Comparison of ENCODE assay signal across 16 cellular contexts in the genomic region with DNA sequence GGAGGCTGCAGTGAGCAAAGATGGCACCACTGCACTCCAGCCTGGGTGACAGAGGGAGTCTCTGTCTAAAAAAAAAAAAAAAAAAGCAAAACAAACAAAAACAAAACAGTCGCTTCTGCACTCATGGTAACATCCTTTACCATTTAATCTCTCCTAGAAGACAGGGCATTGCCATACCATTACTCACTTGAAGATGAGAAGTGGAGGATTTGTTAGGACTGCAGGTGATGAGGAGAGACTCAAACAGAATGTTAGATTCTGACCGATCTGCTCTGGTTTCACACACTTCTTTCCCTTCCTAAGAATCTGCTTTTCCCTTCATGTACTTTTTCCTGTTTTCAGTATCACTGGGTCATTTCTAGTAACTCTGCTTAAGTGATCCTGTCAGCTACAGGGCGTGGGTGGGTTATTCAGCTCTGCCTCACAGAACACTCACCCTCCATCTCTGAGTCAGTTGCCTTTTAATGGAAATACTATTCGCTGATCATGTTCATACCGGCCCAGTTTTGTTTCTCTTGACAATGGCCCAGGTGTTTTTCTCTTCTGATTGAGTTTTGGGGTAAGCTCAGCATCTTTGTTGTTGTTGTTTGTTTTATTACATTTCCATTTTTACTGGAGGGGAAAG.
A peak's percentile ranks its signal among the peaks of the same experiment; 100 is the strongest.
DNase-seq lines count a peak whose midpoint lies in the region; ATAC-seq and TF ChIP-seq lines count a peak whose summit lies in the region.
"Had no signal": no experiment of that assay in that cellular context is flagged by ENCODE, and none has a peak within 500 bp of the region (broad histone marks: within the 10 kb centered on the region; RNA-seq: fewer than 3 reads in every experiment).

No MANE protein-coding gene starts in this region.

- 93% methylated on average over 5 of the region's 5 CpGs for WGBS in thymus
- 77 to 91% (median 80%) methylated on average over 5 of the region's 5 CpGs for WGBS in spleen, 5 donors

- peak in 2 of 3 donors; percentile 20 to 39 for DNase-seq in stimulated activated CD4-positive, alpha-beta T cell treated with anti-CD3 and anti-CD28 coated beads, Interleukin-12 subunit alpha, Interleukin-12 subunit beta, amount 100 ng/mL, for 48 hours (ENCODE audit: low read depth in 2 of 3, low spot score in 1 of 3)
- no peak for DNase-seq in stimulated activated CD4-positive, alpha-beta T cell treated with anti-CD3 and anti-CD28 coated beads, Interleukin-4, amount 100 ng/mL, for 1 hour
- DNase-seq in fibroblast of mammary gland (ENCODE audit: low read depth) (peak; percentile 87), spleen (no peak), vagina (ENCODE audit: extremely low spot score in 2 of 2) (no peak)
- DNase-seq: activated CD8-positive, alpha-beta memory T cell treated with anti-CD3 and anti-CD28 coated beads, Interleukin-2, amount 50 U/mL, for 4 hours; endodermal cell; hypothalamus; NCI-H1105 treated with DMSO at 0.1 percent for 48 hours; NCI-H526 had no signal

- no peak for TF ChIP-seq POLR2A in spleen (IDR thresholded peaks at IDR 0.05)
- TF ChIP-seq POLR2A in vagina (IDR thresholded peaks at IDR 0.05): no peak

- peaks cover 7% of the 10 kb centered on the region for H3K4me1 ChIP-seq in thymus (ENCODE audit: control insufficient read depth, insufficient read depth, low read length)
- H3K4me1 ChIP-seq in spleen: no peaks in the 10 kb centered on the region
- H3K4me1 ChIP-seq in vagina: peaks cover 5% of the 10 kb centered on the region
- H3K4me1 ChIP-seq: BLaER1 treated with 17β-estradiol and CSF1 and Interleukin-3, amounts not matched to agents 10 nM and 100 nM had no signal

- H3K36me3 ChIP-seq in thymus (ENCODE audit: control insufficient read depth, insufficient read depth): no peaks in the 10 kb centered on the region
- H3K36me3 ChIP-seq in spleen: no peaks in the 10 kb centered on the region
- H3K36me3 ChIP-seq in vagina: no peaks in the 10 kb centered on the region
- H3K36me3 ChIP-seq: BLaER1 treated with 17β-estradiol and CSF1 and Interleukin-3, amounts not matched to agents 10 nM and 100 nM; neutrophil had no signal

- H3K27ac ChIP-seq in thymus (ENCODE audit: low read depth) (peak overlapping the region; percentile 21), spleen (no peak overlapping the region), vagina (no peak overlapping the region)
- H3K27ac ChIP-seq: BLaER1 treated with 17β-estradiol and CSF1 and Interleukin-3, amounts not matched to agents 10 nM and 100 nM; neutrophil had no signal

- H3K9me3 ChIP-seq in thymus (ENCODE audit: control insufficient read depth): no peaks in the 10 kb centered on the region
- H3K9me3 ChIP-seq in spleen: no peaks in the 10 kb centered on the region
- H3K9me3 ChIP-seq in vagina: no peaks in the 10 kb centered on the region
- H3K9me3 ChIP-seq: neutrophil had no signal

- intact Hi-C loops in spleen (cut with DNase I; ENCODE audit: low total_unique reads) (no loop called here), vagina (cut with DNase I) (no loop called here)

- TF ChIP-seq CTCF in fibroblast of mammary gland (conservative IDR thresholded peaks at IDR 0.05; ENCODE audit: control insufficient read depth, insufficient read depth, low read depth, low read length): no peak
- no peak for TF ChIP-seq CTCF in spleen (IDR thresholded peaks at IDR 0.05 in 8 of 11, conservative IDR thresholded peaks at IDR 0.05 in 3 of 11)
- TF ChIP-seq CTCF in vagina (IDR thresholded peaks at IDR 0.05): no peak

- H3K4me3 ChIP-seq in fibroblast of mammary gland (ENCODE audit: control insufficient read depth, low read depth, low read length) (no peak overlapping the region), thymus (ENCODE audit: low read length) (no peak overlapping the region), spleen (no peak overlapping the region), vagina (no peak overlapping the region)
- H3K4me3 ChIP-seq: BLaER1 treated with 17β-estradiol and CSF1 and Interleukin-3, amounts not matched to agents 10 nM and 100 nM had no signal

- H3K27me3 ChIP-seq in thymus (ENCODE audit: control insufficient read depth, insufficient read depth): no peaks in the 10 kb centered on the region
- H3K27me3 ChIP-seq in spleen (replicated peaks in 1 of 7): no peaks in the 10 kb centered on the region
- H3K27me3 ChIP-seq in vagina: no peaks in the 10 kb centered on the region
- H3K27me3 ChIP-seq: neutrophil had no signal

- ATAC-seq in SK-N-SH treated with all-trans-retinoic acid at 6 μM for 48 hours (peak; percentile 89), GM18909 (IDR thresholded peaks at IDR 0.05; ENCODE audit: poor library complexity, unreplicated experiment) (no peak)
- ATAC-seq: Right ventricle myocardium inferior had no signal

TF ChIP-seq in SK-N-SH treated with all-trans-retinoic acid at 6 μM for 48 hours, 23 proteins besides CTCF, POLR2A, EP300 and RAD21 (continues in another document):
- TF ChIP-seq ZFP30 (CRISPR knock-in tag; IDR thresholded peaks at IDR 0.05) (no peak), SNAI2 (CRISPR knock-in tag; IDR thresholded peaks at IDR 0.05) (no peak), PATZ1 (CRISPR knock-in tag; IDR thresholded peaks at IDR 0.05; ENCODE audit: borderline replicate concordance) (no peak), RARB (CRISPR knock-in tag; IDR thresholded peaks at IDR 0.05) (no peak), TCF4 (CRISPR knock-in tag; IDR thresholded peaks at IDR 0.05; ENCODE audit: borderline replicate concordance) (no peak), BACH2 (CRISPR knock-in tag; IDR thresholded peaks at IDR 0.05; ENCODE audit: borderline replicate concordance) (no peak), ESRRG (CRISPR knock-in tag; IDR thresholded peaks at IDR 0.05) (no peak), ZNF70 (CRISPR knock-in tag; IDR thresholded peaks at IDR 0.05) (no peak), PPARA (CRISPR knock-in tag; IDR thresholded peaks at IDR 0.05; ENCODE audit: borderline replicate concordance) (no peak)
- TF ChIP-seq, protein P1, sequence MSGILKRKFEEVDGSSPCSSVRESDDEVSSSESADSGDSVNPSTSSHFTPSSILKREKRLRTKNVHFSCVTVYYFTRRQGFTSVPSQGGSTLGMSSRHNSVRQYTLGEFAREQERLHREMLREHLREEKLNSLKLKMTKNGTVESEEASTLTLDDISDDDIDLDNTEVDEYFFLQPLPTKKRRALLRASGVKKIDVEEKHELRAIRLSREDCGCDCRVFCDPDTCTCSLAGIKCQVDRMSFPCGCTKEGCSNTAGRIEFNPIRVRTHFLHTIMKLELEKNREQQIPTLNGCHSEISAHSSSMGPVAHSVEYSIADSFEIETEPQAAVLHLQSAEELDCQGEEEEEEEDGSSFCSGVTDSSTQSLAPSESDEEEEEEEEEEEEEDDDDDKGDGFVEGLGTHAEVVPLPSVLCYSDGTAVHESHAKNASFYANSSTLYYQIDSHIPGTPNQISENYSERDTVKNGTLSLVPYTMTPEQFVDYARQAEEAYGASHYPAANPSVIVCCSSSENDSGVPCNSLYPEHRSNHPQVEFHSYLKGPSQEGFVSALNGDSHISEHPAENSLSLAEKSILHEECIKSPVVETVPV (CRISPR knock-in tag; IDR thresholded peaks at IDR 0.05): no peak
- TF ChIP-seq, protein P2, sequence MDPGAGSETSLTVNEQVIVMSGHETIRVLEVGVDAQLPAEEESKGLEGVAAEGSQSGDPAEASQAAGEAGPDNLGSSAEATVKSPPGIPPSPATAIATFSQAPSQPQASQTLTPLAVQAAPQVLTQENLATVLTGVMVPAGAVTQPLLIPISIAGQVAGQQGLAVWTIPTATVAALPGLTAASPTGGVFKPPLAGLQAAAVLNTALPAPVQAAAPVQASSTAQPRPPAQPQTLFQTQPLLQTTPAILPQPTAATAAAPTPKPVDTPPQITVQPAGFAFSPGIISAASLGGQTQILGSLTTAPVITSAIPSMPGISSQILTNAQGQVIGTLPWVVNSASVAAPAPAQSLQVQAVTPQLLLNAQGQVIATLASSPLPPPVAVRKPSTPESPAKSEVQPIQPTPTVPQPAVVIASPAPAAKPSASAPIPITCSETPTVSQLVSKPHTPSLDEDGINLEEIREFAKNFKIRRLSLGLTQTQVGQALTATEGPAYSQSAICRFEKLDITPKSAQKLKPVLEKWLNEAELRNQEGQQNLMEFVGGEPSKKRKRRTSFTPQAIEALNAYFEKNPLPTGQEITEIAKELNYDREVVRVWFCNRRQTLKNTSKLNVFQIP (CRISPR knock-in tag; IDR thresholded peaks at IDR 0.05; ENCODE audit: borderline replicate concordance, low read depth): no peak

Comparison
In these comparisons a context has a peak if more than half of its experiments do, and no peak if none do; other contexts are left out.
1. DNase-seq: peak in stimulated activated CD4-positive, alpha-beta T cell treated with anti-CD3 and anti-CD28 coated beads, Interleukin-12 subunit alpha, Interleukin-12 subunit beta, amount 100 ng/mL, for 48 hours (2 of 3) and fibroblast of mammary gland (single experiment); none in stimulated activated CD4-positive, alpha-beta T cell treated with anti-CD3 and anti-CD28 coated beads, Interleukin-4, amount 100 ng/mL, for 1 hour (single experiment), spleen (single experiment) and vagina (0 of 2).